ENCODE assay signal across 1 cellular context in the genomic region with DNA sequence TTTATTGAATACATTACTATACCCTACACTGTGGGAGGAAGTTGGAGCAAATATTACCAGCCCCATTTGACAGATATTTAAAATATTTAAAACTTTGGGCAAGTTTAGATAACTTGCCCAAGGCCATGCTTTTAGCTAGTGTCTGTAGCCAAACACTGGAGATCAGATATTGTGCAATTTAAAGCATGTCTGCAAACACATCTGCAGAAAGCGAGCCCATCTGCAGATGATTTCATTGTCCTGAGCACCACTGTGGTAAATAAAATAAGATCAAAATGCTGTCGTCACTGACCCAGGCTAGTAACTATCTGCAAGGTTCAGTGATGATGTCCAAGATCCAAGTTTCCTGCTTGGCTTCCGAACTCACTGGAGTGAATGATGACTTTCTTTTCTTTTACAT.
TF ChIP-seq lines count a peak whose summit lies in the region.

No MANE protein-coding gene starts in this region.

TF ChIP-seq in HepG2, 621 proteins besides CTCF, POLR2A, EP300 and RAD21 (continued from another document):
- TF ChIP-seq, protein P1, sequence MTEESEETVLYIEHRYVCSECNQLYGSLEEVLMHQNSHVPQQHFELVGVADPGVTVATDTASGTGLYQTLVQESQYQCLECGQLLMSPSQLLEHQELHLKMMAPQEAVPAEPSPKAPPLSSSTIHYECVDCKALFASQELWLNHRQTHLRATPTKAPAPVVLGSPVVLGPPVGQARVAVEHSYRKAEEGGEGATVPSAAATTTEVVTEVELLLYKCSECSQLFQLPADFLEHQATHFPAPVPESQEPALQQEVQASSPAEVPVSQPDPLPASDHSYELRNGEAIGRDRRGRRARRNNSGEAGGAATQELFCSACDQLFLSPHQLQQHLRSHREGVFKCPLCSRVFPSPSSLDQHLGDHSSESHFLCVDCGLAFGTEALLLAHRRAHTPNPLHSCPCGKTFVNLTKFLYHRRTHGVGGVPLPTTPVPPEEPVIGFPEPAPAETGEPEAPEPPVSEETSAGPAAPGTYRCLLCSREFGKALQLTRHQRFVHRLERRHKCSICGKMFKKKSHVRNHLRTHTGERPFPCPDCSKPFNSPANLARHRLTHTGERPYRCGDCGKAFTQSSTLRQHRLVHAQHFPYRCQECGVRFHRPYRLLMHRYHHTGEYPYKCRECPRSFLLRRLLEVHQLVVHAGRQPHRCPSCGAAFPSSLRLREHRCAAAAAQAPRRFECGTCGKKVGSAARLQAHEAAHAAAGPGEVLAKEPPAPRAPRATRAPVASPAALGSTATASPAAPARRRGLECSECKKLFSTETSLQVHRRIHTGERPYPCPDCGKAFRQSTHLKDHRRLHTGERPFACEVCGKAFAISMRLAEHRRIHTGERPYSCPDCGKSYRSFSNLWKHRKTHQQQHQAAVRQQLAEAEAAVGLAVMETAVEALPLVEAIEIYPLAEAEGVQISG (CRISPR knock-in tag; IDR thresholded peaks at IDR 0.05) = 0 out of 2 replicates have a peak, but pooled peaks have one; percentile 7
- TF ChIP-seq MAFF (IDR thresholded peaks at IDR 0.05; ENCODE audit: low read depth, low read length) (no peak), YEATS2 (CRISPR knock-in tag; IDR thresholded peaks at IDR 0.05; ENCODE audit: borderline replicate concordance) (no peak), YEATS4 (CRISPR knock-in tag; IDR thresholded peaks at IDR 0.05; ENCODE audit: borderline replicate concordance) (no peak), SOX13 (IDR thresholded peaks at IDR 0.05) (no peak), SOX13 (CRISPR knock-in tag; conservative IDR thresholded peaks at IDR 0.05 in 1 of 2, IDR thresholded peaks at IDR 0.05 in 1 of 2) (peak in 1 of 2 experiments; percentile 80; a peak in 1 of 4 replicates), FOSL2 (CRISPR knock-in tag; IDR thresholded peaks at IDR 0.05) (peak; percentile 30; the same call in 1 of the 2 replicates), ZNF788 (CRISPR knock-in tag; IDR thresholded peaks at IDR 0.05; ENCODE audit: borderline replicate concordance) (peak; percentile 35; the same call in 1 of the 2 replicates), FOXA3 (CRISPR knock-in tag; IDR thresholded peaks at IDR 0.05) (peak; percentile 59), ATAD3A (CRISPR knock-in tag; IDR thresholded peaks at IDR 0.05) (no peak), NR2F6 (IDR thresholded peaks at IDR 0.05) (no peak; the same call in 1 of the 2 replicates), NR2F6 (CRISPR knock-in tag; IDR thresholded peaks at IDR 0.05) (peak; percentile 57; the same call in 1 of the 2 replicates), KMT2B (CRISPR knock-in tag; IDR thresholded peaks at IDR 0.05) (peak; percentile 25; the same call in 1 of the 2 replicates), NCOA2 (CRISPR knock-in tag; IDR thresholded peaks at IDR 0.05) (peak; percentile 40; the same call in 1 of the 2 replicates), RARA (CRISPR knock-in tag; IDR thresholded peaks at IDR 0.05) (peak; percentile 25; the same call in 1 of the 2 replicates), RCOR2 (CRISPR knock-in tag; IDR thresholded peaks at IDR 0.05) (peak; percentile 48; the same call in 1 of the 2 replicates), ZNF235 (CRISPR knock-in tag; IDR thresholded peaks at IDR 0.05; ENCODE audit: borderline replicate concordance) (no peak), ETV6 (CRISPR knock-in tag; conservative IDR thresholded peaks at IDR 0.05) (no peak), CEBPB (IDR thresholded peaks at IDR 0.05; ENCODE audit: borderline replicate concordance, low read depth, low read length) (peak; percentile 97), ZNF546 (CRISPR knock-in tag; conservative IDR thresholded peaks at IDR 0.05) (no peak), ZNF12 (CRISPR knock-in tag; IDR thresholded peaks at IDR 0.05) (peak; percentile 64), RXRB (CRISPR knock-in tag; IDR thresholded peaks at IDR 0.05; ENCODE audit: borderline replicate concordance) (0 out of 2 replicates have a peak, but pooled peaks have one; percentile 12), FOXA1 (IDR thresholded peaks at IDR 0.05) (no peak), FOXA1 (CRISPR knock-in tag; IDR thresholded peaks at IDR 0.05) (peak; percentile 66), FOXJ3 (CRISPR knock-in tag; IDR thresholded peaks at IDR 0.05; ENCODE audit: borderline replicate concordance) (peak; percentile 31; the same call in 1 of the 2 replicates), GATAD2A (CRISPR knock-in tag; IDR thresholded peaks at IDR 0.05) (0 out of 2 replicates have a peak, but pooled peaks have one; percentile 55)
- TF ChIP-seq, protein P2, sequence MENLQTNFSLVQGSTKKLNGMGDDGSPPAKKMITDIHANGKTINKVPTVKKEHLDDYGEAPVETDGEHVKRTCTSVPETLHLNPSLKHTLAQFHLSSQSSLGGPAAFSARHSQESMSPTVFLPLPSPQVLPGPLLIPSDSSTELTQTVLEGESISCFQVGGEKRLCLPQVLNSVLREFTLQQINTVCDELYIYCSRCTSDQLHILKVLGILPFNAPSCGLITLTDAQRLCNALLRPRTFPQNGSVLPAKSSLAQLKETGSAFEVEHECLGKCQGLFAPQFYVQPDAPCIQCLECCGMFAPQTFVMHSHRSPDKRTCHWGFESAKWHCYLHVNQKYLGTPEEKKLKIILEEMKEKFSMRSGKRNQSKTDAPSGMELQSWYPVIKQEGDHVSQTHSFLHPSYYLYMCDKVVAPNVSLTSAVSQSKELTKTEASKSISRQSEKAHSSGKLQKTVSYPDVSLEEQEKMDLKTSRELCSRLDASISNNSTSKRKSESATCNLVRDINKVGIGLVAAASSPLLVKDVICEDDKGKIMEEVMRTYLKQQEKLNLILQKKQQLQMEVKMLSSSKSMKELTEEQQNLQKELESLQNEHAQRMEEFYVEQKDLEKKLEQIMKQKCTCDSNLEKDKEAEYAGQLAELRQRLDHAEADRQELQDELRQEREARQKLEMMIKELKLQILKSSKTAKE (CRISPR knock-in tag; IDR thresholded peaks at IDR 0.05; ENCODE audit: borderline replicate concordance) = 0 out of 2 replicates have a peak, but pooled peaks have one; percentile 36
- TF ChIP-seq, protein P3, sequence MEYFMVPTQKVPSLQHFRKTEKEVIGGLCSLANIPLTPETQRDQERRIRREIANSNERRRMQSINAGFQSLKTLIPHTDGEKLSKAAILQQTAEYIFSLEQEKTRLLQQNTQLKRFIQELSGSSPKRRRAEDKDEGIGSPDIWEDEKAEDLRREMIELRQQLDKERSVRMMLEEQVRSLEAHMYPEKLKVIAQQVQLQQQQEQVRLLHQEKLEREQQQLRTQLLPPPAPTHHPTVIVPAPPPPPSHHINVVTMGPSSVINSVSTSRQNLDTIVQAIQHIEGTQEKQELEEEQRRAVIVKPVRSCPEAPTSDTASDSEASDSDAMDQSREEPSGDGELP (IDR thresholded peaks at IDR 0.05; ENCODE audit: borderline replicate concordance, low read depth) = peak; percentile 49; the same call in 1 of the 2 replicates
